Comparison of ENCODE assay signal across 12 cellular contexts in genomic region chr5:13248236-13248635, GRCh38.
"Had no signal": no experiment of that assay in that cellular context is flagged by ENCODE, and none has a peak within 500 bp of the region (broad histone marks: within the 10 kb centered on the region; RNA-seq: fewer than 3 reads in every experiment).

No MANE protein-coding gene starts in this region.

- DNase-seq: activated CD4-positive, CD25-positive, alpha-beta regulatory T cell; activated T-cell treated with anti-CD3 and anti-CD28 coated beads, Interleukin-2, amount 50 U/mL, for 1 hour; central memory CD4-positive, alpha-beta T cell; esophagus squamous epithelium; foreskin melanocyte; head of caudate nucleus; stimulated activated CD4-positive, alpha-beta T cell treated with anti-CD3 and anti-CD28 coated beads, Interleukin-15, amount 100 ng/mL, for 24 hours; stimulated activated CD4-positive, alpha-beta T cell treated with anti-CD3 and anti-CD28 coated beads, Interleukin-4, amount 100 ng/mL, for 24 hours; thyroid gland; uterus had no signal

- ATAC-seq: activated naive CD4-positive, alpha-beta T cell treated with anti-CD3 and anti-CD28 coated beads, Interleukin-2, amount 50 U/mL, for 72 hours; left lobe of liver had no signal
